Comparison of ENCODE assay signal across 11 cellular contexts in the genomic region with DNA sequence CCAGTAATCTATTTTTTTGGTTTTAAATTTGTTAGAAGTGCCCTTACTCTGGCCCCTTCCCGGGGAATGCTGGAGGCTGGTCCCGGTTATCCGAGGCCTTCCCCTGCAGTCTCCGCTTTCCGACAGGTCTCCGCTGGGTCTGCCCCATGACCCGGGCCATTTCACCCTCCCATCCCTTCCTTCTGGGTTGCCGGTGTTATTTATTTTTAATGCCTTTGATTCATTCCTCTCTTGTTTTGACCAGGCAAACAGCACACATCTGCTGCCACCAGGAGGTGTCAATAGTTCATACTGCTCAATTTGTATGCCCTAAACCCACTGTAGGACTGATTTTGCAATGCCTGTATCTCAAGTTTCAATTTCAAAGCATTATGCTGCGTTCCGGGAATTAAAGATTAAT.
DNase-seq lines count a peak whose midpoint lies in the region; ATAC-seq and TF ChIP-seq lines count a peak whose summit lies in the region.
"Had no signal": no experiment of that assay in that cellular context is flagged by ENCODE, and none has a peak within 500 bp of the region (broad histone marks: within the 10 kb centered on the region; RNA-seq: fewer than 3 reads in every experiment).

No MANE protein-coding gene starts in this region.

- TF ChIP-seq CTCF in cardiac muscle cell (IDR thresholded peaks at IDR 0.05; ENCODE audit: low read depth, low read length), result peak; percentile 9
- TF ChIP-seq CTCF in OCI-LY7 (conservative IDR thresholded peaks at IDR 0.05; ENCODE audit: low read length), result peak; percentile 62

- no TSS peak for BruUV-seq in OCI-LY7 (replicated peaks; lab: Mats Ljungman, UMichigan)

- H2AFZ ChIP-seq in OCI-LY7 (ENCODE audit: low read length), result no peak overlapping the region

- H3K4me1 ChIP-seq in cardiac muscle cell (ENCODE audit: low read depth), result peaks cover 9% of the 10 kb centered on the region
- no peaks in the 10 kb centered on the region for H3K4me1 ChIP-seq in right cardiac atrium (ENCODE audit: control insufficient read depth, insufficient read depth, low read length)
- H3K4me1 ChIP-seq in OCI-LY7 (ENCODE audit: insufficient read depth, low read length, poor library complexity, severe bottlenecking), result no peaks in the 10 kb centered on the region
- H3K4me1 ChIP-seq in effector memory CD4-positive, alpha-beta T cell (ENCODE audit: control insufficient read depth, insufficient read depth, low read length, poor library complexity, severe bottlenecking), result no peaks in the 10 kb centered on the region

- H3K9me3 ChIP-seq in cardiac muscle cell (ENCODE audit: low read depth) (no peaks in the 10 kb centered on the region), right cardiac atrium (ENCODE audit: control insufficient read depth, low read length) (no peaks in the 10 kb centered on the region), OCI-LY7 (ENCODE audit: low read length) (no peaks in the 10 kb centered on the region)
- H3K9me3 ChIP-seq in effector memory CD4-positive, alpha-beta T cell (ENCODE audit: control insufficient read depth, low read length), result no peaks in the 10 kb centered on the region

- H3K9me2 ChIP-seq in OCI-LY7 (ENCODE audit: insufficient read depth, low read length), result no peaks in the 10 kb centered on the region

- intact Hi-C loops in right cardiac atrium (cut with DNase I) (loop anchor here in 1 of 4 donors (5.0 kb wide), 1 partner anchor 535 kb away; no protein-coding TSS in a partner anchor), OCI-LY7 (cut with micrococcal nuclease; ENCODE audit: unreplicated experiment) (loop anchor here (5.0 to 10.0 kb wide), 2 partner anchors 110 to 137 kb away; no protein-coding TSS in a partner anchor)

- no peaks in the 10 kb centered on the region for H3K79me2 ChIP-seq in OCI-LY7 (ENCODE audit: insufficient read depth, low read depth, low read length)

- CTCF ChIA-PET in OCI-LY7 (lab: Charles Lee; ENCODE audit: unreplicated experiment), result no interaction called here

- no peak overlapping the region for H3K4me2 ChIP-seq in OCI-LY7 (ENCODE audit: low read length)
- H3K4me2 ChIP-seq: KMS-11 had no signal

- no peaks in the 10 kb centered on the region for H3K36me3 ChIP-seq in cardiac muscle cell
- H3K36me3 ChIP-seq in OCI-LY7 (ENCODE audit: insufficient read depth, low read length), result no peaks in the 10 kb centered on the region
- H3K36me3 ChIP-seq in effector memory CD4-positive, alpha-beta T cell (ENCODE audit: control insufficient read depth, insufficient read depth, low read length), result no peaks in the 10 kb centered on the region

- WGBS in right cardiac atrium, result 53% methylated on average over 10 of the region's 10 CpGs

- H3K27ac ChIP-seq in cardiac muscle cell, result no peak overlapping the region
- H3K27ac ChIP-seq in right cardiac atrium (ENCODE audit: low read length), result no peak overlapping the region
- no peak overlapping the region for H3K27ac ChIP-seq in OCI-LY7 (ENCODE audit: low read depth, low read length, poor library complexity, severe bottlenecking)
- H3K27ac ChIP-seq in effector memory CD4-positive, alpha-beta T cell (ENCODE audit: insufficient read depth, low read length, poor library complexity, severe bottlenecking), result no peak overlapping the region
- H3K27ac ChIP-seq: KMS-11 had no signal

- H3K27me3 ChIP-seq in cardiac muscle cell (no peaks in the 10 kb centered on the region), right cardiac atrium (ENCODE audit: control insufficient read depth, insufficient read depth) (no peaks in the 10 kb centered on the region)
- H3K27me3 ChIP-seq in effector memory CD4-positive, alpha-beta T cell (replicated peaks; ENCODE audit: control insufficient read depth, insufficient read depth, low read length, poor library complexity, severe bottlenecking), result no peaks in the 10 kb centered on the region

- H3K4me3 ChIP-seq in cardiac muscle cell, result no peak overlapping the region
- H3K4me3 ChIP-seq in right cardiac atrium (ENCODE audit: low read length), result no peak overlapping the region
- H3K4me3 ChIP-seq in OCI-LY7 (ENCODE audit: low read depth, low read length, poor library complexity, severe bottlenecking), result no peak overlapping the region
- H3K4me3 ChIP-seq in effector memory CD4-positive, alpha-beta T cell (ENCODE audit: insufficient read depth, low read depth, low read length, poor library complexity, severe bottlenecking), result no peak overlapping the region

- DNase-seq in cardiac muscle cell (ENCODE audit: low read depth in 1 of 2, low spot score in 1 of 2) (peak; percentile 8 to 23), right cardiac atrium (no peak), OCI-LY7 (ENCODE audit: low spot score) (peak; percentile 38), foreskin melanocyte (peak; percentile 40), AG08396 (ENCODE audit: low spot score) (no peak), NCI-H1048 (lab: John Stamatoyannopoulos, UW) (no peak)
- no peak for DNase-seq in effector memory CD4-positive, alpha-beta T cell
- DNase-seq: activated B cell treated with CpG ODN at 0.5 μM for 24 hours, midbrain had no signal

- POLR2A ChIA-PET in OCI-LY7 (lab: Charles Lee), result no interaction called here

- no peak for ATAC-seq in right cardiac atrium
- ATAC-seq in GM19395 (IDR thresholded peaks at IDR 0.05; ENCODE audit: unreplicated experiment), result no peak

- H4K20me1 ChIP-seq in OCI-LY7 (ENCODE audit: insufficient read depth, low read length), result no peaks in the 10 kb centered on the region

Comparison
In these comparisons a context has a peak if more than half of its experiments do, and no peak if none do; other contexts are left out.
1. DNase-seq: peak in cardiac muscle cell (2 of 2), OCI-LY7 (single experiment) and foreskin melanocyte (single experiment); none in right cardiac atrium (0 of 3), AG08396 (single experiment), effector memory CD4-positive, alpha-beta T cell (0 of 3) and NCI-H1048 (single experiment).